8 cellular contexts compared by ENCODE assay signal in genomic region chr10:33138686-33139085, GRCh38.
DNase-seq lines count a peak whose midpoint lies in the region; ATAC-seq, FAIRE-seq and TF ChIP-seq lines count a peak whose summit lies in the region.
"Not testable (repeated sequence)": the region's sequence is repeated elsewhere in the genome, so short reads cannot be mapped to it uniquely, and the experiment has no call there.

No MANE protein-coding gene starts in this region.

- H3K4me3 Mint-ChIP-seq in T-helper 1 cell treated with Interleukin-12 subunit alpha and Interleukin-12 subunit beta and Interleukin-4 antibody, amounts not matched to agents 30 μg/mL and 1 μg/mL, for 36 hours; activated T-helper 1 cell treated with anti-CD3 and anti-CD28 coated beads, Interleukin-12 subunit alpha, Interleukin-12 subunit beta, Interleukin-2, Interleukin-4 antibody, amounts not matched to agents 30 ng/mL and 10 ng/mL and 1 ng/mL, durations not matched to agents 14 hours and 24 hours and 36 hours; activated naive CD8-positive, alpha-beta T cell treated with anti-CD3 and anti-CD28 coated beads for 36 hours; memory B cell; stimulated activated memory B cell treated with anti-CD40 and anti-IgM and Interleukin-4, amounts not matched to agents 10 μg/mL and 1 μg/mL and 100 μg/mL, for 72 hours: not testable (repeated sequence)
- H3K4me3 Mint-ChIP-seq in activated CD8-positive, alpha-beta T cell treated with anti-CD3 and anti-CD28 coated beads for 36 hours = peak overlapping the region; percentile 59

- TF ChIP-seq CTCF in A549 (IDR thresholded peaks at IDR 0.05); activated CD8-positive, alpha-beta T cell treated with anti-CD3 and anti-CD28 coated beads for 36 hours (IDR thresholded peaks at IDR 0.05): not testable (repeated sequence)
- peak; percentile 8 for TF ChIP-seq CTCF in DND-41 (IDR thresholded peaks at IDR 0.05; ENCODE audit: borderline replicate concordance, extremely low read depth, low read length, poor library complexity, severe bottlenecking)

- not testable (repeated sequence) for H3K9me3 ChIP-seq in A549; DND-41 (ENCODE audit: insufficient read depth, low read length, severe bottlenecking)

- H3K27me3 ChIP-seq in DND-41 (ENCODE audit: insufficient read depth, low read length, poor library complexity) = not testable (repeated sequence)

- CTCF ChIA-PET in A549 (lab: Yijun Ruan, JAX) = interaction anchor here (1.2 to 11.3 kb wide), 3 partner anchors 14 to 129 kb away, joined by 3 to 107 read pairs (median 82); no protein-coding TSS in a partner anchor
- CTCF ChIA-PET in activated CD8-positive, alpha-beta T cell treated with anti-CD3 and anti-CD28 coated beads for 36 hours (lab: Charles Lee) = interaction anchor here (0.7 to 1.6 kb wide), 4 partner anchors 8 to 17 kb away, joined by 3 to 4 read pairs (median 3); no protein-coding TSS in a partner anchor

- not testable (repeated sequence) for H3K27me3 Mint-ChIP-seq in T-helper 1 cell treated with Interleukin-12 subunit alpha and Interleukin-12 subunit beta and Interleukin-4 antibody, amounts not matched to agents 30 μg/mL and 1 μg/mL, for 36 hours (ENCODE audit: low read depth); activated CD8-positive, alpha-beta T cell treated with anti-CD3 and anti-CD28 coated beads for 36 hours; activated T-helper 1 cell treated with anti-CD3 and anti-CD28 coated beads, Interleukin-12 subunit alpha, Interleukin-12 subunit beta, Interleukin-2, Interleukin-4 antibody, amounts not matched to agents 30 ng/mL and 10 ng/mL and 1 ng/mL, durations not matched to agents 14 hours and 24 hours and 36 hours (ENCODE audit: insufficient read depth); activated naive CD8-positive, alpha-beta T cell treated with anti-CD3 and anti-CD28 coated beads for 36 hours; memory B cell; stimulated activated memory B cell treated with anti-CD40 and anti-IgM and Interleukin-4, amounts not matched to agents 10 μg/mL and 1 μg/mL and 100 μg/mL, for 72 hours

- not testable (repeated sequence) for FAIRE-seq in A549 (lab: Jason Lieb, UNC)

- peak overlapping the region; percentile 17; the same call in 1 of the 2 replicates for H3K9ac ChIP-seq in DND-41 (ENCODE audit: low read depth, low read length)

- H3K36me3 Mint-ChIP-seq in T-helper 1 cell treated with Interleukin-12 subunit alpha and Interleukin-12 subunit beta and Interleukin-4 antibody, amounts not matched to agents 30 μg/mL and 1 μg/mL, for 36 hours (ENCODE audit: low read depth); activated CD8-positive, alpha-beta T cell treated with anti-CD3 and anti-CD28 coated beads for 36 hours (ENCODE audit: low read depth); activated T-helper 1 cell treated with anti-CD3 and anti-CD28 coated beads, Interleukin-12 subunit alpha, Interleukin-12 subunit beta, Interleukin-2, Interleukin-4 antibody, amounts not matched to agents 30 ng/mL and 10 ng/mL and 1 ng/mL, durations not matched to agents 14 hours and 24 hours and 36 hours (ENCODE audit: low read depth); activated naive CD8-positive, alpha-beta T cell treated with anti-CD3 and anti-CD28 coated beads for 36 hours; memory B cell; stimulated activated memory B cell treated with anti-CD40 and anti-IgM and Interleukin-4, amounts not matched to agents 10 μg/mL and 1 μg/mL and 100 μg/mL, for 72 hours: not testable (repeated sequence)

- not testable (repeated sequence) for H4K20me1 ChIP-seq in DND-41 (ENCODE audit: insufficient read depth, low read length)

- not testable (repeated sequence) for H3K36me3 ChIP-seq in DND-41 (ENCODE audit: insufficient read depth, low read length)

- TF ChIP-seq RAD21 in A549 (conservative IDR thresholded peaks at IDR 0.05 in 1 of 2, IDR thresholded peaks at IDR 0.05 in 1 of 2) = not testable (repeated sequence)

- not testable (repeated sequence) for TF ChIP-seq POLR2A in A549 (IDR thresholded peaks at IDR 0.05; ENCODE audit: low read length)

- DNase-seq in A549 (ENCODE audit: low read depth in 1 of 2, low spot score in 1 of 2); activated T-helper 1 cell treated with anti-CD3 and anti-CD28 coated beads, Interleukin-12 subunit alpha, Interleukin-12 subunit beta, Interleukin-2, Interleukin-4 antibody, amounts not matched to agents 30 ng/mL and 10 ng/mL and 1 ng/mL, durations not matched to agents 14 hours and 24 hours and 36 hours (ENCODE audit: low spot score); activated naive CD8-positive, alpha-beta T cell treated with anti-CD3 and anti-CD28 coated beads for 36 hours; memory B cell (ENCODE audit: low spot score in 2 of 2): not testable (repeated sequence)
- DNase-seq in DND-41 = peak; percentile 30
- DNase-seq in activated CD8-positive, alpha-beta T cell treated with anti-CD3 and anti-CD28 coated beads for 36 hours = peak; percentile 28

- H3K4me1 Mint-ChIP-seq in T-helper 1 cell treated with Interleukin-12 subunit alpha and Interleukin-12 subunit beta and Interleukin-4 antibody, amounts not matched to agents 30 μg/mL and 1 μg/mL, for 36 hours (ENCODE audit: low read depth) = peaks cover 57% of the 10 kb centered on the region
- H3K4me1 Mint-ChIP-seq in activated CD8-positive, alpha-beta T cell treated with anti-CD3 and anti-CD28 coated beads for 36 hours (ENCODE audit: low read depth) = peaks cover 80% of the 10 kb centered on the region
- H3K4me1 Mint-ChIP-seq in activated T-helper 1 cell treated with anti-CD3 and anti-CD28 coated beads, Interleukin-12 subunit alpha, Interleukin-12 subunit beta, Interleukin-2, Interleukin-4 antibody, amounts not matched to agents 30 ng/mL and 10 ng/mL and 1 ng/mL, durations not matched to agents 14 hours and 24 hours and 36 hours (ENCODE audit: low read depth) = peaks cover 85% of the 10 kb centered on the region
- H3K4me1 Mint-ChIP-seq in activated naive CD8-positive, alpha-beta T cell treated with anti-CD3 and anti-CD28 coated beads for 36 hours = peaks cover 82% of the 10 kb centered on the region
- peaks cover 30% of the 10 kb centered on the region for H3K4me1 Mint-ChIP-seq in memory B cell
- peaks cover 43% of the 10 kb centered on the region for H3K4me1 Mint-ChIP-seq in stimulated activated memory B cell treated with anti-CD40 and anti-IgM and Interleukin-4, amounts not matched to agents 10 μg/mL and 1 μg/mL and 100 μg/mL, for 72 hours

- intact Hi-C loops in activated CD8-positive, alpha-beta T cell treated with anti-CD3 and anti-CD28 coated beads for 36 hours (cut with micrococcal nuclease) = not testable (repeated sequence)
- intact Hi-C loops in activated T-helper 1 cell treated with anti-CD3 and anti-CD28 coated beads, Interleukin-12 subunit alpha, Interleukin-12 subunit beta, Interleukin-2, Interleukin-4 antibody, amounts not matched to agents 30 ng/mL and 10 ng/mL and 1 ng/mL, durations not matched to agents 14 hours and 24 hours and 36 hours (cut with micrococcal nuclease) = loop anchor here (1.0 to 5.0 kb wide), 5 partner anchors 16 to 984 kb away; partner anchors contain the start of gene CCDC7

- H3K4me3 ChIP-seq in A549 = not testable (repeated sequence)
- 0 out of 4 replicates have a peak overlapping the region, but pooled peaks of 1 of the 2 experiments have one; percentile 8 for H3K4me3 ChIP-seq in DND-41 (ENCODE audit: low read depth in 1 of 2, low read length in 2 of 2)

- POLR2A ChIA-PET in A549 (lab: Yijun Ruan, JAX) = not testable (repeated sequence)
- POLR2A ChIA-PET in activated CD8-positive, alpha-beta T cell treated with anti-CD3 and anti-CD28 coated beads for 36 hours (lab: Charles Lee) = interaction anchor here (0.5 to 6.9 kb wide), 7 partner anchors 8 to 1161 kb away, joined by 3 to 23 read pairs (median 4); no protein-coding TSS in a partner anchor

- not testable (repeated sequence) for TF ChIP-seq EP300 in A549 (IDR thresholded peaks at IDR 0.05)

- H3K4me2 ChIP-seq in A549 = not testable (repeated sequence)
- H3K4me2 ChIP-seq in DND-41 (ENCODE audit: insufficient read depth, low read length) = peak overlapping the region; percentile 50

- H2AFZ ChIP-seq in DND-41 (ENCODE audit: low read depth, low read length) = not testable (repeated sequence)

- H3K27ac ChIP-seq in A549 (peak overlapping the region; percentile 5 to 95; a peak in 4 of 6 replicates), DND-41 (ENCODE audit: low read length) (peak overlapping the region; percentile 75)

- not testable (repeated sequence) for H3K9me3 Mint-ChIP-seq in T-helper 1 cell treated with Interleukin-12 subunit alpha and Interleukin-12 subunit beta and Interleukin-4 antibody, amounts not matched to agents 30 μg/mL and 1 μg/mL, for 36 hours; activated CD8-positive, alpha-beta T cell treated with anti-CD3 and anti-CD28 coated beads for 36 hours; activated T-helper 1 cell treated with anti-CD3 and anti-CD28 coated beads, Interleukin-12 subunit alpha, Interleukin-12 subunit beta, Interleukin-2, Interleukin-4 antibody, amounts not matched to agents 30 ng/mL and 10 ng/mL and 1 ng/mL, durations not matched to agents 14 hours and 24 hours and 36 hours; activated naive CD8-positive, alpha-beta T cell treated with anti-CD3 and anti-CD28 coated beads for 36 hours; memory B cell; stimulated activated memory B cell treated with anti-CD40 and anti-IgM and Interleukin-4, amounts not matched to agents 10 μg/mL and 1 μg/mL and 100 μg/mL, for 72 hours

- ATAC-seq in A549; activated CD8-positive, alpha-beta T cell treated with anti-CD3 and anti-CD28 coated beads for 36 hours; memory B cell (ENCODE audit: low read depth); stimulated activated memory B cell treated with anti-CD40 and anti-IgM and Interleukin-4, amounts not matched to agents 10 μg/mL and 1 μg/mL and 100 μg/mL, for 72 hours: not testable (repeated sequence)
- peak; percentile 10; the same call in 1 of the 3 replicates for ATAC-seq in DND-41 (ENCODE audit: insufficient read depth, low read depth)

- WGBS in A549 (ENCODE audit: missing lambda C conversion rate) = 96% methylated on average over 10 of the region's 10 CpGs

- H3K27ac Mint-ChIP-seq in T-helper 1 cell treated with Interleukin-12 subunit alpha and Interleukin-12 subunit beta and Interleukin-4 antibody, amounts not matched to agents 30 μg/mL and 1 μg/mL, for 36 hours = peak overlapping the region; percentile 85
- H3K27ac Mint-ChIP-seq in activated CD8-positive, alpha-beta T cell treated with anti-CD3 and anti-CD28 coated beads for 36 hours = peak overlapping the region; percentile 91
- peak overlapping the region; percentile 80 for H3K27ac Mint-ChIP-seq in activated T-helper 1 cell treated with anti-CD3 and anti-CD28 coated beads, Interleukin-12 subunit alpha, Interleukin-12 subunit beta, Interleukin-2, Interleukin-4 antibody, amounts not matched to agents 30 ng/mL and 10 ng/mL and 1 ng/mL, durations not matched to agents 14 hours and 24 hours and 36 hours
- H3K27ac Mint-ChIP-seq in activated naive CD8-positive, alpha-beta T cell treated with anti-CD3 and anti-CD28 coated beads for 36 hours = peak overlapping the region; percentile 86
- H3K27ac Mint-ChIP-seq in memory B cell = peak overlapping the region; percentile 90
- peak overlapping the region; percentile 24 for H3K27ac Mint-ChIP-seq in stimulated activated memory B cell treated with anti-CD40 and anti-IgM and Interleukin-4, amounts not matched to agents 10 μg/mL and 1 μg/mL and 100 μg/mL, for 72 hours

- H3K79me2 ChIP-seq in DND-41 (ENCODE audit: insufficient read depth, low read length) = not testable (repeated sequence)

- H3K4me1 ChIP-seq in A549 (peaks cover 47% of the 10 kb centered on the region), DND-41 (ENCODE audit: insufficient read depth, low read length) (peaks cover 27% of the 10 kb centered on the region)

Comparison
In these comparisons a context has a peak if more than half of its experiments do, and no peak if none do; other contexts are left out.
1. H3K27ac Mint-ChIP-seq: peak in every context shown above with its lines; median percentile 91 in activated CD8-positive, alpha-beta T cell treated with anti-CD3 and anti-CD28 coated beads for 36 hours; 90 in memory B cell; 86 in activated naive CD8-positive, alpha-beta T cell treated with anti-CD3 and anti-CD28 coated beads for 36 hours; 85 in T-helper 1 cell treated with Interleukin-12 subunit alpha and Interleukin-12 subunit beta and Interleukin-4 antibody, amounts not matched to agents 30 μg/mL and 1 μg/mL, for 36 hours; 80 in activated T-helper 1 cell treated with anti-CD3 and anti-CD28 coated beads, Interleukin-12 subunit alpha, Interleukin-12 subunit beta, Interleukin-2, Interleukin-4 antibody, amounts not matched to agents 30 ng/mL and 10 ng/mL and 1 ng/mL, durations not matched to agents 14 hours and 24 hours and 36 hours; 24 in stimulated activated memory B cell treated with anti-CD40 and anti-IgM and Interleukin-4, amounts not matched to agents 10 μg/mL and 1 μg/mL and 100 μg/mL, for 72 hours.